Comparison of ENCODE assay signal across 13 cellular contexts in the genomic region with DNA sequence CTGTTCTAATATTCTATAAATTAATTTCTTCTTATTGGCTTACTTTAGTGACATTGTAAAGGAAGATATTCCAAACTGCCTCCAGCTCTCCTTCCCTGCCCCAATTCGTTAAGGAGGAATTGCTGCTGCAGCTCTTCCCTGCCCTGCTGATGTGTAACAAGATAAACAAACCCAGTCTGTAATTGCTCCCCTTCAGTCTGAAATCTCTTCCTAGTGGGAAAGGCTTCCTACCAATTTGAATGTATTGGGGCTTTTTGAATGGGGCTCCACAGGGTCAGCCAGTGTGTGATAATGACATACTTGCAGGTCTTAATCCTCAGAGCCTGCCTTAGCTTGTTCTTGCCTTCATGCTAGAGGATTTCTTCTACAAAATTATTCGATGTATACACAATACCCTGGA.
DNase-seq lines count a peak whose midpoint lies in the region; ATAC-seq lines count a peak whose summit lies in the region.
"Had no signal": no experiment of that assay in that cellular context is flagged by ENCODE, and none has a peak within 500 bp of the region (broad histone marks: within the 10 kb centered on the region; RNA-seq: fewer than 3 reads in every experiment).

No MANE protein-coding gene starts in this region.

- H2BK120ac ChIP-seq in neuronal stem cell (ENCODE audit: low read depth, low read length) = no peak overlapping the region

- H3K79me1 ChIP-seq in neuronal stem cell (ENCODE audit: low read depth, low read length) = no peaks in the 10 kb centered on the region

- H3K9me3 ChIP-seq in NT2/D1 (ENCODE audit: insufficient read depth, low read length) = no peaks in the 10 kb centered on the region
- peaks cover 0 to 2% of the 10 kb centered on the region in 2 donors for H3K9me3 ChIP-seq in neuronal stem cell (replicated peaks in 1 of 2; ENCODE audit: control insufficient read depth in 2 of 2, insufficient read depth in 1 of 2, low read depth in 1 of 2, low read length in 2 of 2)

- no peak overlapping the region for H4K8ac ChIP-seq in neuronal stem cell (ENCODE audit: low read depth, low read length)

- peak; percentile 13 for DNase-seq in NCI-H82 (lab: John Stamatoyannopoulos, UW)
- DNase-seq in NCI-H82 treated with DMSO at 0.1 percent for 48 hours (lab: John Stamatoyannopoulos, UW; ENCODE audit: unreplicated experiment) = no peak
- DNase-seq in NT2/D1 (ENCODE audit: low read depth, low spot score) = peak; percentile 3
- DNase-seq in iPS-NIHi7 (ENCODE audit: extremely low spot score) = peak; percentile 28
- DNase-seq in neuronal stem cell (ENCODE audit: low spot score) = peak; percentile 48
- DNase-seq in activated CD4-positive, alpha-beta T cell treated with anti-CD3 and anti-CD28 coated beads, Interleukin-2, amount 50 U/mL, for 1 hour = no peak
- DNase-seq: 8988T; CD4-positive, CD25-positive, alpha-beta regulatory T cell; DMS53; GF-D8 had no signal

- no peak overlapping the region for H2BK12ac ChIP-seq in neuronal stem cell (ENCODE audit: low read length)

- H2AK5ac ChIP-seq in neuronal stem cell (ENCODE audit: low read depth, low read length) = no peak overlapping the region

- H3K4me1 ChIP-seq in NT2/D1 (ENCODE audit: insufficient read depth, insufficient read length) = no peaks in the 10 kb centered on the region
- H3K4me1 ChIP-seq in neuronal stem cell (ENCODE audit: control insufficient read depth in 2 of 2, insufficient read depth in 1 of 2, low read depth in 1 of 2, low read length in 2 of 2) = peaks cover 0 to 10% of the 10 kb centered on the region in 2 donors
- H3K4me1 ChIP-seq: BLaER1 treated with 17β-estradiol and CSF1 and Interleukin-3, amounts not matched to agents 10 nM and 100 nM had no signal

- H3K27me3 ChIP-seq in NT2/D1 (ENCODE audit: insufficient read depth, insufficient read length) (no peaks in the 10 kb centered on the region), neuronal stem cell (ENCODE audit: control insufficient read depth in 3 of 3, insufficient read depth in 3 of 3, low read depth in 1 of 3, low read length in 3 of 3) (no peaks in the 10 kb centered on the region)
- H3K27me3 ChIP-seq: BLaER1 treated with 17β-estradiol and CSF1 and Interleukin-3, amounts not matched to agents 10 nM and 100 nM had no signal

- no peak overlapping the region for H2AFZ ChIP-seq in neuronal stem cell (ENCODE audit: low read length)

- H4K91ac ChIP-seq in neuronal stem cell (ENCODE audit: low read depth, low read length, poor library complexity) = no peak overlapping the region

- H3K36me3 ChIP-seq in NT2/D1 (ENCODE audit: insufficient read depth, insufficient read length, low read length) = no peaks in the 10 kb centered on the region
- no peaks in the 10 kb centered on the region for H3K36me3 ChIP-seq in neuronal stem cell (replicated peaks in 1 of 2; ENCODE audit: control insufficient read depth in 2 of 2, insufficient read depth in 2 of 2, low read length in 2 of 2)
- H3K36me3 ChIP-seq: BLaER1 treated with 17β-estradiol and CSF1 and Interleukin-3, amounts not matched to agents 10 nM and 100 nM had no signal

- H3K27ac ChIP-seq in neuronal stem cell (replicated peaks; ENCODE audit: low read length) = no peak overlapping the region
- H3K27ac ChIP-seq: BLaER1 treated with 17β-estradiol and CSF1 and Interleukin-3, amounts not matched to agents 10 nM and 100 nM had no signal

- no peak overlapping the region for H3K4me2 ChIP-seq in neuronal stem cell (ENCODE audit: insufficient read depth, low read length, poor library complexity, severe bottlenecking)
- H3K4me2 ChIP-seq: BLaER1 treated with 17β-estradiol and CSF1 and Interleukin-3, amounts not matched to agents 10 nM and 100 nM had no signal

- no peak for ATAC-seq in HG03571 (IDR thresholded peaks at IDR 0.05; ENCODE audit: unreplicated experiment)
- ATAC-seq: HCT116 had no signal

- H3K23ac ChIP-seq in neuronal stem cell (ENCODE audit: low read depth, low read length, poor library complexity) = no peak overlapping the region

- H3K9ac ChIP-seq in NT2/D1 (ENCODE audit: insufficient read length, low read depth) (no peak overlapping the region), neuronal stem cell (ENCODE audit: low read depth, low read length, poor library complexity) (no peak overlapping the region)
- H3K9ac ChIP-seq: BLaER1 treated with 17β-estradiol and CSF1 and Interleukin-3, amounts not matched to agents 10 nM and 100 nM had no signal

- no peak overlapping the region for H2BK5ac ChIP-seq in neuronal stem cell (ENCODE audit: low read length)

- no peak overlapping the region for H3K4ac ChIP-seq in neuronal stem cell (ENCODE audit: low read length)

- no CpG with 5 or more reads among the region's 2 CpGs for WGBS in neuronal stem cell (ENCODE audit: extremely low coverage in 2 of 2, insufficient read length in 2 of 2, insufficient replicate concordance in 1 of 2), 2 donors

- no peak overlapping the region for H3K14ac ChIP-seq in neuronal stem cell (ENCODE audit: low read length)

- H2BK15ac ChIP-seq in neuronal stem cell (ENCODE audit: low read length) = no peak overlapping the region

- no peak overlapping the region for H3K18ac ChIP-seq in neuronal stem cell (ENCODE audit: low read length)

- H3K4me3 ChIP-seq in NT2/D1 (ENCODE audit: insufficient read length, low read depth) = no peak overlapping the region
- no peak overlapping the region for H3K4me3 ChIP-seq in neuronal stem cell (ENCODE audit: low read length in 2 of 2)
- H3K4me3 ChIP-seq: BLaER1 treated with 17β-estradiol and CSF1 and Interleukin-3, amounts not matched to agents 10 nM and 100 nM had no signal

Comparison
In these comparisons a context has a peak if more than half of its experiments do, and no peak if none do; other contexts are left out.
1. DNase-seq: peak in NCI-H82 (single experiment), NT2/D1 (single experiment), iPS-NIHi7 (single experiment) and neuronal stem cell (single experiment); none in NCI-H82 treated with DMSO at 0.1 percent for 48 hours (single experiment) and activated CD4-positive, alpha-beta T cell treated with anti-CD3 and anti-CD28 coated beads, Interleukin-2, amount 50 U/mL, for 1 hour (single experiment).